ENCODE assay signal across 1 cellular context in genomic region chr2:138503652-138504051, GRCh38.
TF ChIP-seq lines count a peak whose summit lies in the region.

No MANE protein-coding gene starts in this region.

TF ChIP-seq in SK-N-SH treated with all-trans-retinoic acid at 6 μM for 48 hours, 23 proteins besides CTCF, POLR2A, EP300 and RAD21 (continued from another document):
- TF ChIP-seq, protein P1, sequence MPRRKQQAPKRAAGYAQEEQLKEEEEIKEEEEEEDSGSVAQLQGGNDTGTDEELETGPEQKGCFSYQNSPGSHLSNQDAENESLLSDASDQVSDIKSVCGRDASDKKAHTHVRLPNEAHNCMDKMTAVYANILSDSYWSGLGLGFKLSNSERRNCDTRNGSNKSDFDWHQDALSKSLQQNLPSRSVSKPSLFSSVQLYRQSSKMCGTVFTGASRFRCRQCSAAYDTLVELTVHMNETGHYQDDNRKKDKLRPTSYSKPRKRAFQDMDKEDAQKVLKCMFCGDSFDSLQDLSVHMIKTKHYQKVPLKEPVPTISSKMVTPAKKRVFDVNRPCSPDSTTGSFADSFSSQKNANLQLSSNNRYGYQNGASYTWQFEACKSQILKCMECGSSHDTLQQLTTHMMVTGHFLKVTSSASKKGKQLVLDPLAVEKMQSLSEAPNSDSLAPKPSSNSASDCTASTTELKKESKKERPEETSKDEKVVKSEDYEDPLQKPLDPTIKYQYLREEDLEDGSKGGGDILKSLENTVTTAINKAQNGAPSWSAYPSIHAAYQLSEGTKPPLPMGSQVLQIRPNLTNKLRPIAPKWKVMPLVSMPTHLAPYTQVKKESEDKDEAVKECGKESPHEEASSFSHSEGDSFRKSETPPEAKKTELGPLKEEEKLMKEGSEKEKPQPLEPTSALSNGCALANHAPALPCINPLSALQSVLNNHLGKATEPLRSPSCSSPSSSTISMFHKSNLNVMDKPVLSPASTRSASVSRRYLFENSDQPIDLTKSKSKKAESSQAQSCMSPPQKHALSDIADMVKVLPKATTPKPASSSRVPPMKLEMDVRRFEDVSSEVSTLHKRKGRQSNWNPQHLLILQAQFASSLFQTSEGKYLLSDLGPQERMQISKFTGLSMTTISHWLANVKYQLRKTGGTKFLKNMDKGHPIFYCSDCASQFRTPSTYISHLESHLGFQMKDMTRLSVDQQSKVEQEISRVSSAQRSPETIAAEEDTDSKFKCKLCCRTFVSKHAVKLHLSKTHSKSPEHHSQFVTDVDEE (CRISPR knock-in tag; IDR thresholded peaks at IDR 0.05) = no peak
- TF ChIP-seq ZNF565 (CRISPR knock-in tag; conservative IDR thresholded peaks at IDR 0.05; ENCODE audit: low read depth) (no peak), TCF4 (CRISPR knock-in tag; IDR thresholded peaks at IDR 0.05; ENCODE audit: borderline replicate concordance) (no peak), CSDC2 (CRISPR knock-in tag; IDR thresholded peaks at IDR 0.05) (no peak)
